Comparison of ENCODE assay signal across 8 cellular contexts in the genomic region with DNA sequence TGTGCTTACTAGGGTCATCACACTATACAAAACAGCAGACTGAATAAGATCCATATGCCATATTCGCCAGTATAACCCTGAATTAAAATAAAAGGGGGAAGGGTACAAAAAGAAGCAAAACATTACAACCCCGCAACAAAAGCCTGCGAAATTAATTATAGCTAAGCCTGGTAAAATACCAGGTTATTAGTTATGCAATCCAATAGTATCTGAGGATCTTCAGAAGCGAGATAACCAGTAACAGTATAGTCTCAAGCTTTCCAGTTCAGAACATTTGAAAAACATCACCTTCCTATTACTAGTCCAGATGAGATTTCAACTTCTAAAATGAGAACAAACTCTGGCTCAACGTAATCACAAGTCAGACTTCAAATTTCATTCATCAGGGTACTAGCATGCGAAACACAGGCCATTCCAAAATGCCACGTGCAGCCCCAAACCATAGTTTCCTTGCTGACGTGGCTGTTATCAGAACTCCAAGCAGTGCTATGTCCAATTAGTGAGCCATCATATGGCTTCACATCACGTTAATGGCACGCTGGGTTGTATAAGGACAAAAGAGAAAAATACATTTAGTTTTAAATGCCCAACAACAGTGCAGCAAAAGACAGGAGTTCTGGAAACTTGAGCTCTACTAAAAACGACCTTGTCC. TPM values are rescaled to one million over a fixed set of nuclear protein-coding genes. Genes with fewer than 3 reads are reported as not detected.
A peak's percentile ranks its signal among the peaks of the same experiment; 100 is the strongest.
DNase-seq lines count a peak whose midpoint lies in the region; ATAC-seq and TF ChIP-seq lines count a peak whose summit lies in the region.

No MANE protein-coding gene starts in this region.

- POLR2A ChIA-PET in WTC11 (lab: Charles Lee), result interaction anchor here (0.9 to 1.6 kb wide), 6 partner anchors 23 to 535 kb away, joined by 3 to 6 read pairs (median 4); no protein-coding TSS in a partner anchor

- H3K27me3 Mint-ChIP-seq in WTC11 (ENCODE audit: low read depth), result no peaks in the 10 kb centered on the region
- peaks cover 4% of the 10 kb centered on the region for H3K27me3 Mint-ChIP-seq in glutamatergic neuron (ENCODE audit: unreplicated experiment)

- H3K27ac ChIP-seq in skin epidermis, result peak overlapping the region in 18 of 21 experiments; percentile 72 to 96 (median 90)

- DNase-seq in AG20443 (ENCODE audit: low spot score) (peak; percentile 22), HCEC 1CT (peak; percentile 69), WTC11 (ENCODE audit: low spot score) (no peak), glutamatergic neuron (no peak), NK-92 (lab: John Stamatoyannopoulos, UW; ENCODE audit: unreplicated experiment) (no peak)

- CTCF ChIA-PET in WTC11 (lab: Charles Lee), result interaction anchor here (0.8 to 3.4 kb wide), 7 partner anchors 10 to 535 kb away, joined by 3 to 18 read pairs (median 7); a partner anchor contains a TSS

- no peaks in the 10 kb centered on the region for H3K9me3 Mint-ChIP-seq in WTC11
- peaks cover 7% of the 10 kb centered on the region for H3K9me3 Mint-ChIP-seq in glutamatergic neuron (ENCODE audit: unreplicated experiment)

- ATAC-seq in WTC11 (no peak), GM21390 (IDR thresholded peaks at IDR 0.05; ENCODE audit: unreplicated experiment) (no peak), GM21786 (IDR thresholded peaks at IDR 0.05; ENCODE audit: unreplicated experiment) (no peak)

- peaks cover 42% of the 10 kb centered on the region for H3K36me3 Mint-ChIP-seq in WTC11
- H3K36me3 Mint-ChIP-seq in glutamatergic neuron (ENCODE audit: unreplicated experiment), result no peaks in the 10 kb centered on the region

- H3K4me3 Mint-ChIP-seq in WTC11, result peak overlapping the region; percentile 95
- peak overlapping the region; percentile 96 for H3K4me3 Mint-ChIP-seq in glutamatergic neuron (ENCODE audit: unreplicated experiment)

- H3K4me1 Mint-ChIP-seq in WTC11 (peaks cover 20% of the 10 kb centered on the region), glutamatergic neuron (ENCODE audit: low read depth, unreplicated experiment) (peaks cover 22% of the 10 kb centered on the region)

- H3K4me3 ChIP-seq in skin epidermis, result peak overlapping the region; percentile 76 to 98 (median 81)

- TF ChIP-seq CTCF in WTC11 (IDR thresholded peaks at IDR 0.05) (no peak), glutamatergic neuron (IDR thresholded peaks at IDR 0.05; ENCODE audit: partially characterized antibody, unreplicated experiment) (no peak)

- peak overlapping the region; percentile 82 for H3K27ac Mint-ChIP-seq in WTC11
- peak overlapping the region; percentile 28 for H3K27ac Mint-ChIP-seq in glutamatergic neuron (ENCODE audit: unreplicated experiment)

TF ChIP-seq in WTC11, 78 proteins besides CTCF, POLR2A, EP300 and RAD21:
- TF ChIP-seq, protein P1, sequence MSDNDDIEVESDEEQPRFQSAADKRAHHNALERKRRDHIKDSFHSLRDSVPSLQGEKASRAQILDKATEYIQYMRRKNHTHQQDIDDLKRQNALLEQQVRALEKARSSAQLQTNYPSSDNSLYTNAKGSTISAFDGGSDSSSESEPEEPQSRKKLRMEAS (CRISPR knock-in tag; IDR thresholded peaks at IDR 0.05), result no peak
- TF ChIP-seq ZNF423 (CRISPR knock-in tag; IDR thresholded peaks at IDR 0.05) (no peak), ZNF138 (CRISPR knock-in tag; conservative IDR thresholded peaks at IDR 0.05) (no peak), OVOL2 (CRISPR knock-in tag; IDR thresholded peaks at IDR 0.05; ENCODE audit: borderline replicate concordance) (no peak), ETV6 (CRISPR knock-in tag; IDR thresholded peaks at IDR 0.05) (no peak), SP1 (CRISPR knock-in tag; conservative IDR thresholded peaks at IDR 0.05) (no peak), GABPB1 (CRISPR knock-in tag; IDR thresholded peaks at IDR 0.05) (no peak), HMGA2 (CRISPR knock-in tag; IDR thresholded peaks at IDR 0.05) (no peak), NR3C1 (CRISPR knock-in tag; conservative IDR thresholded peaks at IDR 0.05; ENCODE audit: low read depth) (no peak)
- TF ChIP-seq, protein P2, sequence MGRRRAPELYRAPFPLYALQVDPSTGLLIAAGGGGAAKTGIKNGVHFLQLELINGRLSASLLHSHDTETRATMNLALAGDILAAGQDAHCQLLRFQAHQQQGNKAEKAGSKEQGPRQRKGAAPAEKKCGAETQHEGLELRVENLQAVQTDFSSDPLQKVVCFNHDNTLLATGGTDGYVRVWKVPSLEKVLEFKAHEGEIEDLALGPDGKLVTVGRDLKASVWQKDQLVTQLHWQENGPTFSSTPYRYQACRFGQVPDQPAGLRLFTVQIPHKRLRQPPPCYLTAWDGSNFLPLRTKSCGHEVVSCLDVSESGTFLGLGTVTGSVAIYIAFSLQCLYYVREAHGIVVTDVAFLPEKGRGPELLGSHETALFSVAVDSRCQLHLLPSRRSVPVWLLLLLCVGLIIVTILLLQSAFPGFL (CRISPR knock-in tag; IDR thresholded peaks at IDR 0.05; ENCODE audit: borderline replicate concordance), result no peak
- TF ChIP-seq, protein P3, sequence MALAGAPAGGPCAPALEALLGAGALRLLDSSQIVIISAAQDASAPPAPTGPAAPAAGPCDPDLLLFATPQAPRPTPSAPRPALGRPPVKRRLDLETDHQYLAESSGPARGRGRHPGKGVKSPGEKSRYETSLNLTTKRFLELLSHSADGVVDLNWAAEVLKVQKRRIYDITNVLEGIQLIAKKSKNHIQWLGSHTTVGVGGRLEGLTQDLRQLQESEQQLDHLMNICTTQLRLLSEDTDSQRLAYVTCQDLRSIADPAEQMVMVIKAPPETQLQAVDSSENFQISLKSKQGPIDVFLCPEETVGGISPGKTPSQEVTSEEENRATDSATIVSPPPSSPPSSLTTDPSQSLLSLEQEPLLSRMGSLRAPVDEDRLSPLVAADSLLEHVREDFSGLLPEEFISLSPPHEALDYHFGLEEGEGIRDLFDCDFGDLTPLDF (CRISPR knock-in tag; IDR thresholded peaks at IDR 0.05), result no peak
- TF ChIP-seq, protein P4, sequence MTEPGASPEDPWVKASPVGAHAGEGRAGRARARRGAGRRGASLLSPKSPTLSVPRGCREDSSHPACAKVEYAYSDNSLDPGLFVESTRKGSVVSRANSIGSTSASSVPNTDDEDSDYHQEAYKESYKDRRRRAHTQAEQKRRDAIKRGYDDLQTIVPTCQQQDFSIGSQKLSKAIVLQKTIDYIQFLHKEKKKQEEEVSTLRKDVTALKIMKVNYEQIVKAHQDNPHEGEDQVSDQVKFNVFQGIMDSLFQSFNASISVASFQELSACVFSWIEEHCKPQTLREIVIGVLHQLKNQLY (CRISPR knock-in tag; IDR thresholded peaks at IDR 0.05), result no peak
- TF ChIP-seq, protein P5, sequence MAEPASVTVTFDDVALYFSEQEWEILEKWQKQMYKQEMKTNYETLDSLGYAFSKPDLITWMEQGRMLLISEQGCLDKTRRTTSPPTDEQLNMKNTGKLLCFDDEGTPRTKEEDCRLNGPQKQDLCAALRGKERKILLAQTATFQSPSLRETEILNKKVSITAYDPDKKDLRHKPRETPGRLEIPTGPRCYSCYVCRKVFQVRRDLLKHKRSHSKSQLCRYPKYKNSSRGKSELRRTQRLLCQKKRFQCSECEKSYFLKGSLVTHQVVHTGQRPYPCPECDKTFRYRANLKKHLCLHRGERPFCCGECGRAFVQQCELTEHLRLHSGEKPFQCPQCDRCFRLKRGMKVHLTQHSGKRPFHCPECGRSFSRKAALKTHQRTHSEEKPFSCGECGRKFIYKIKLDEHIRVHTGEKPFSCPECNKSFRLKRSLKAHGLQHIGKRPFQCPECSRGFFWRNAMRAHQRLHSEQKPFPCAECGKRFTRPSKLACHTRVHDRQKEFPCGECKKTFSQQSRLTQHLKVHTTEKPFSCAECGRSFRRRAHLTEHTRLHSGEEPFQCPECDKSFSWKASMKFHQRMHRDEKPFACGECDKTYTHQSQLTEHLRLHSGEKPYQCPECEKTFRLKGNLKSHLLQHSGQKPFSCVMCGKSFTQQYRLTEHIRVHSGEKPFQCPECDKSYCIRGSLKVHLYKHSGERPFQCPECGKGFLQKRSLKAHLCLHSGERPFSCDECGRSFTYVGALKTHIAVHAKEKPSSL (CRISPR knock-in tag; conservative IDR thresholded peaks at IDR 0.05), result no peak

RNA-seq across cellular contexts. Expression of a gene that starts 1.1 kb away (rescaled TPM):
- total RNA-seq in WTC11 (2021), result 147 to 162 TPM (median 160 TPM) in 3 replicates
- 94.5 TPM for total RNA-seq in glutamatergic neuron (ENCODE audit: unreplicated experiment)

Comparison
In these comparisons a context has a peak if more than half of its experiments do, and no peak if none do; other contexts are left out.
1. DNase-seq: peak in AG20443 (single experiment) and HCEC 1CT (single experiment); none in WTC11 (single experiment), glutamatergic neuron (single experiment) and NK-92 (single experiment).